8 cellular contexts compared by ENCODE assay signal in genomic region chr5:43515678-43516048, GRCh38. TPM values are rescaled to one million over a fixed set of nuclear protein-coding genes. Genes with fewer than 3 reads are reported as not detected.
DNase-seq lines count a peak whose midpoint lies in the region; ATAC-seq, FAIRE-seq and TF ChIP-seq lines count a peak whose summit lies in the region.

No MANE protein-coding gene starts in this region.

- H3K36me3 ChIP-seq in Caco-2 (ENCODE audit: control insufficient read depth, insufficient read depth, low read length) (no peaks in the 10 kb centered on the region; the same call in 1 of the 2 replicates), osteoblast (ENCODE audit: insufficient read depth, low read length) (no peaks in the 10 kb centered on the region), small intestine (ENCODE audit: control insufficient read depth in 2 of 2, insufficient read depth in 2 of 2, low read length in 2 of 2) (no peaks in the 10 kb centered on the region)

- BruUV-seq in Caco-2 (replicated peaks; lab: Mats Ljungman, UMichigan), result no TSS peak

- H3K79me2 ChIP-seq in osteoblast (ENCODE audit: insufficient read depth, low read length), result peaks cover 20% of the 10 kb centered on the region

- POLR2A ChIA-PET in Caco-2 (lab: Charles Lee), result interaction anchor here (0.9 to 1.6 kb wide), 4 partner anchors 9 to 395 kb away, joined by 6 to 26 read pairs (median 9); partner anchors contain the start of genes TMEM267 and ZNF131

- peak overlapping the region; percentile 75 for H3K4me3 Mint-ChIP-seq in Caco-2 (ENCODE audit: unreplicated experiment)
- H3K4me3 Mint-ChIP-seq in effector memory CD8-positive, alpha-beta T cell, result peak overlapping the region; percentile 86 to 91

- H3K4me1 ChIP-seq in Caco-2 (peaks cover 13% of the 10 kb centered on the region; the same call in 1 of the 2 replicates), osteoblast (ENCODE audit: insufficient read depth, low read length) (peaks cover 19% of the 10 kb centered on the region), small intestine (ENCODE audit: control insufficient read depth in 2 of 2, insufficient read depth in 1 of 2, low read depth in 1 of 2, low read length in 1 of 2) (peaks cover 0 to 3% of the 10 kb centered on the region in 2 donors)

- no peaks in the 10 kb centered on the region for H3K9me3 Mint-ChIP-seq in Caco-2 (ENCODE audit: unreplicated experiment)
- no peaks in the 10 kb centered on the region for H3K9me3 Mint-ChIP-seq in effector memory CD8-positive, alpha-beta T cell

- CTCF ChIA-PET in Caco-2 (lab: Charles Lee), result interaction anchor here (1.7 kb wide), 1 partner anchor 32 kb away, joined by 16 read pairs; the partner anchor contains the start of gene TMEM267

- intact Hi-C loops in Caco-2 (cut with micrococcal nuclease; ENCODE audit: unreplicated experiment), result loop anchor here (1.0 kb wide), 1 partner anchor 41 kb away; no protein-coding TSS in a partner anchor

- peak overlapping the region; percentile 90 for H2AFZ ChIP-seq in osteoblast (ENCODE audit: low read length)

- peak overlapping the region; percentile 23 for H3K27ac Mint-ChIP-seq in Caco-2 (ENCODE audit: unreplicated experiment)
- peak overlapping the region; percentile 88 to 95 for H3K27ac Mint-ChIP-seq in effector memory CD8-positive, alpha-beta T cell

- DNase-seq in Caco-2 (no peak), NCI-H2227 (lab: John Stamatoyannopoulos, UW; ENCODE audit: unreplicated experiment) (peak; percentile 50), osteoblast (ENCODE audit: insufficient read length, low spot score, missing footprints) (no peak), small intestine (no peak), NCI-H345 treated with DMSO at 0.1 percent for 48 hours (lab: John Stamatoyannopoulos, UW; ENCODE audit: unreplicated experiment) (no peak)
- DNase-seq in effector memory CD8-positive, alpha-beta T cell, result no peak

- H3K36me3 Mint-ChIP-seq in Caco-2 (ENCODE audit: insufficient read depth, unreplicated experiment), result no peaks in the 10 kb centered on the region
- H3K36me3 Mint-ChIP-seq in effector memory CD8-positive, alpha-beta T cell (ENCODE audit: insufficient read depth), result peaks cover 8% of the 10 kb centered on the region

- WGBS in small intestine, 3 donors, result 13 to 21% (median 21%) methylated on average over 1 of the region's 1 CpG

- H3K27me3 Mint-ChIP-seq in Caco-2 (ENCODE audit: insufficient read depth, unreplicated experiment), result no peaks in the 10 kb centered on the region
- H3K27me3 Mint-ChIP-seq in effector memory CD8-positive, alpha-beta T cell, result no peaks in the 10 kb centered on the region

- H4K20me1 ChIP-seq in osteoblast (ENCODE audit: insufficient read depth, low read length), result no peaks in the 10 kb centered on the region

- no peak for FAIRE-seq in small intestine (lab: Jason Lieb, UNC)

- H3K4me2 ChIP-seq in osteoblast (ENCODE audit: insufficient read depth, low read length), result peak overlapping the region; percentile 95

- peaks cover 22% of the 10 kb centered on the region for H3K4me1 Mint-ChIP-seq in Caco-2 (ENCODE audit: low read depth, unreplicated experiment)
- peaks cover 13 to 24% of the 10 kb centered on the region in 2 donors for H3K4me1 Mint-ChIP-seq in effector memory CD8-positive, alpha-beta T cell (ENCODE audit: low read depth in 2 of 2)

- H3K27me3 ChIP-seq in Caco-2 (replicated peaks; ENCODE audit: control insufficient read depth, insufficient read depth, low read length) (no peaks in the 10 kb centered on the region), osteoblast (ENCODE audit: insufficient read depth, low read length) (no peaks in the 10 kb centered on the region), small intestine (ENCODE audit: control insufficient read depth in 2 of 2, insufficient read depth in 2 of 2, low read length in 2 of 2) (no peaks in the 10 kb centered on the region)

- TF ChIP-seq CTCF in Caco-2 (IDR thresholded peaks at IDR 0.05; ENCODE audit: insufficient read depth in 1 of 2, low read depth in 1 of 2, low read length in 1 of 2, severe bottlenecking in 1 of 2, unreplicated experiment in 1 of 2) (no peak), osteoblast (IDR thresholded peaks at IDR 0.05; ENCODE audit: extremely low read depth, low read depth, low read length) (no peak)

- H3K4me3 ChIP-seq in Caco-2 (ENCODE audit: low read depth, low read length) (peak overlapping the region; percentile 49), osteoblast (ENCODE audit: insufficient read depth, low read length) (peak overlapping the region; percentile 87), small intestine (ENCODE audit: low read depth in 1 of 2, low read length in 2 of 2) (peak overlapping the region in 1 of 2 donors; percentile 56)

- H3K27ac ChIP-seq in osteoblast (ENCODE audit: low read depth, low read length), result peak overlapping the region; percentile 100
- peak overlapping the region in 1 of 2 donors; percentile 93 for H3K27ac ChIP-seq in small intestine (ENCODE audit: low read depth in 1 of 2, low read length in 1 of 2)

- H3K9me3 ChIP-seq in Caco-2 (no peaks in the 10 kb centered on the region), osteoblast (ENCODE audit: low read depth, low read length) (no peaks in the 10 kb centered on the region), small intestine (ENCODE audit: control insufficient read depth, low read depth) (no peaks in the 10 kb centered on the region)

- ATAC-seq in effector memory CD8-positive, alpha-beta T cell (replicated peaks), result no peak
- no peak for ATAC-seq in HG03039 (IDR thresholded peaks at IDR 0.05; ENCODE audit: unreplicated experiment)
- no peak for ATAC-seq in HG02973 (IDR thresholded peaks at IDR 0.05; ENCODE audit: unreplicated experiment)

RNA-seq across cellular contexts. Expression of gene C5orf34, which starts 0.7 kb away (rescaled TPM):
- total RNA-seq in Caco-2 (2022), result 7.0 and 7.1 TPM in 2 replicates
- total RNA-seq in osteoblast, result 1.8 and 3.8 TPM in 2 replicates
- 1 to 10 TPM in 1 of 3 donors, under 1 TPM in 1, not detected in 1; 0.22 to 2.1 TPM for polyA plus RNA-seq in small intestine

RNA-seq across cellular contexts. Expression of gene TMEM267, which starts 32.0 kb away (rescaled TPM):
- 14.2 and 15.5 TPM in 2 replicates for total RNA-seq in Caco-2 (2022)
- total RNA-seq in osteoblast, result 17.4 and 18.6 TPM in 2 replicates
- polyA plus RNA-seq in small intestine, result 1 to 10 TPM; 2.7 to 8.0 (median 3.0) TPM

RNA-seq across cellular contexts. Expression of gene PAIP1, which starts 41.2 kb away (rescaled TPM):
- 115 and 121 TPM in 2 replicates for total RNA-seq in Caco-2 (2022)
- total RNA-seq in osteoblast, result 122 and 127 TPM in 2 replicates
- 10 to 100 TPM; 45.6 to 50.9 (median 47.6) TPM for polyA plus RNA-seq in small intestine
